Comparison of ENCODE assay signal across 8 cellular contexts in the genomic region with DNA sequence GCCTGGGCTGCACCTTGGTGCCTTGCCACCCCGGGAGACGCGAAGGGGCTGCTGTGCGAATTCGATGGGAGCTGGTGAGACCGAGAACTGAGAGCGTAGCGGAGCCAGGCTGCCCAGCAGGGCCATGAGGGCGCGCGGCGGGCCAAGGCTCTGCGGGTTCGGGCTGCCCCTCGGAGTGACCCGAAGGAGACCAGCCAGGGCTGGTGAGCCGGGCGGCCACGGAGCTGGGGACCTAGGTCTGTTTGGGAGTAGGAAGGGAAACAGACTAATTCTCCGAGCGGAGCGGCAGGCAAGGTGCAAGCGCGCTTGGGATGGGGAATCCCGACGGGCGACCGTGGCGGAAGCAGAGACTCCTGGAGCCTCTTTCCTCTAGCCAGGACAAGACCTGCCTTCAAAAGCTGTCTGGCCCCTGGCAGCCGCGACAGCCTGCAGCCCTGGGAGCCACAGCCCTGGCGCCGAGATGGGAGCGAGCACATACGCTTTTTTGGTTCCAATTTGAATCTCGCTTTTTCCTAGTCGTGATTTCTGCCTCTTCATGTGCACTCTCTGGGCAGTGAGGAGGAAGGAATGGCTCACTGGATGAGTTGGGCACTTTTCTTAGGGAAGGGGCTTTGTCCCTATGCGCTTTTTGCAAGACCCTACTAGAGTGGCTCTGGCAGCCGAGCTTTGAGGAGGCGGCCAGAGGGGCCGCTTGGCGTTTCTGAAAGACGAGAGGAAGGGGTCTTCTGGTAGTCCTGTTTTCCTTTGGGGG. TPM values are rescaled to one million over a fixed set of nuclear protein-coding genes. Genes with fewer than 3 reads are reported as not detected.
DNase-seq lines count a peak whose midpoint lies in the region; ATAC-seq and TF ChIP-seq lines count a peak whose summit lies in the region.

No MANE protein-coding gene starts in this region.

- H3K27ac ChIP-seq in sigmoid colon = no peak overlapping the region

- no peak for TF ChIP-seq POLR2A in sigmoid colon (IDR thresholded peaks at IDR 0.05)

- H3K36me3 ChIP-seq in sigmoid colon = no peaks in the 10 kb centered on the region

- no peak for ATAC-seq in activated naive CD8-positive, alpha-beta T cell treated with anti-CD3 and anti-CD28 coated beads, Interleukin-2, amount 50 U/mL, for 24 hours

- H3K9me3 Mint-ChIP-seq in activated naive CD8-positive, alpha-beta T cell treated with anti-CD3 and anti-CD28 coated beads, Interleukin-2, amount 50 U/mL, for 24 hours = no peaks in the 10 kb centered on the region

- H3K27ac Mint-ChIP-seq in activated naive CD8-positive, alpha-beta T cell treated with anti-CD3 and anti-CD28 coated beads, Interleukin-2, amount 50 U/mL, for 24 hours = no peak overlapping the region

- no peak for TF ChIP-seq CTCF in sigmoid colon (IDR thresholded peaks at IDR 0.05)

- intact Hi-C loops in sigmoid colon (cut with DNase I) = no loop called here

- no peaks in the 10 kb centered on the region for H3K9me3 ChIP-seq in sigmoid colon

- DNase-seq in GM03348 (ENCODE audit: low spot score) (peak; percentile 23), sigmoid colon (peak; percentile 55), HuH-7 (ENCODE audit: low spot score) (no peak), NCI-H1092 treated with DMSO at 0.1 percent for 48 hours (lab: John Stamatoyannopoulos, UW) (no peak), activated gamma-delta T cell treated with Interleukin-2 at 50 U/mL for 16 hours (no peak)
- DNase-seq in activated naive CD8-positive, alpha-beta T cell treated with anti-CD3 and anti-CD28 coated beads, Interleukin-2, amount 50 U/mL, for 24 hours = peak; percentile 3
- DNase-seq in activated CD4-positive, alpha-beta T cell treated with anti-CD3 and anti-CD28 coated beads, Interleukin-2, amount 50 U/mL, for 48 hours = no peak

- H3K27me3 Mint-ChIP-seq in activated naive CD8-positive, alpha-beta T cell treated with anti-CD3 and anti-CD28 coated beads, Interleukin-2, amount 50 U/mL, for 24 hours = peaks cover 50% of the 10 kb centered on the region

- no peaks in the 10 kb centered on the region for H3K36me3 Mint-ChIP-seq in activated naive CD8-positive, alpha-beta T cell treated with anti-CD3 and anti-CD28 coated beads, Interleukin-2, amount 50 U/mL, for 24 hours (ENCODE audit: low read depth)

- peak overlapping the region; percentile 72 for H3K4me3 ChIP-seq in iPS-11a (ENCODE audit: low read depth, low read length)
- peak overlapping the region; percentile 22 to 56 (median 46) for H3K4me3 ChIP-seq in sigmoid colon

- H3K4me1 Mint-ChIP-seq in activated naive CD8-positive, alpha-beta T cell treated with anti-CD3 and anti-CD28 coated beads, Interleukin-2, amount 50 U/mL, for 24 hours = peaks cover 7% of the 10 kb centered on the region

- 2 to 5% methylated on average over 43 of the region's 43 CpGs for WGBS in sigmoid colon, 2 donors

- peaks cover 5 to 72% (median 44%) of the 10 kb centered on the region in 3 donors for H3K27me3 ChIP-seq in sigmoid colon

- peaks cover 0 to 35% (median 30%) of the 10 kb centered on the region in 4 donors for H3K4me1 ChIP-seq in sigmoid colon

- H3K4me3 Mint-ChIP-seq in activated naive CD8-positive, alpha-beta T cell treated with anti-CD3 and anti-CD28 coated beads, Interleukin-2, amount 50 U/mL, for 24 hours = peak overlapping the region; percentile 42

- no peak for TF ChIP-seq EP300 in sigmoid colon (IDR thresholded peaks at IDR 0.05)

RNA-seq across cellular contexts. Expression of a gene that starts 0.8 kb away (rescaled TPM):
- under 1 TPM in 3 of 4 donors, not detected in 1; 0.16 to 0.36 (median 0.27) TPM for total RNA-seq in sigmoid colon
- under 1 TPM in 2 of 3 donors, not detected in 1; 0.60 to 0.69 TPM for polyA plus RNA-seq in sigmoid colon

Comparison
In these comparisons a context has a peak if more than half of its experiments do, and no peak if none do; other contexts are left out.
1. DNase-seq: peak in GM03348 (single experiment), activated naive CD8-positive, alpha-beta T cell treated with anti-CD3 and anti-CD28 coated beads, Interleukin-2, amount 50 U/mL, for 24 hours (single experiment) and sigmoid colon (single experiment); none in HuH-7 (single experiment), NCI-H1092 treated with DMSO at 0.1 percent for 48 hours (single experiment), activated CD4-positive, alpha-beta T cell treated with anti-CD3 and anti-CD28 coated beads, Interleukin-2, amount 50 U/mL, for 48 hours (0 of 2) and activated gamma-delta T cell treated with Interleukin-2 at 50 U/mL for 16 hours (single experiment).